ENCODE assay signal across 8 cellular contexts in genomic region chr19:29528350-29528945, GRCh38.
A peak's percentile ranks its signal among the peaks of the same experiment; 100 is the strongest.
DNase-seq lines count a peak whose midpoint lies in the region; ATAC-seq and TF ChIP-seq lines count a peak whose summit lies in the region.

No MANE protein-coding gene starts in this region.

- DNase-seq in AG09309 (ENCODE audit: low read depth) (no peak), GM19238 (ENCODE audit: insufficient read length, low spot score) (peak; percentile 71), MM.1S (peak; percentile 54), left kidney (ENCODE audit: low read depth, low spot score) (peak; percentile 93)
- DNase-seq in activated CD4-positive, CD25-positive, alpha-beta regulatory T cell treated with anti-CD3 and anti-CD28 coated beads, Interleukin-2, amount 50 U/mL, for 16 hours (ENCODE audit: low read depth, low spot score): peak; percentile 4
- peak; percentile 71 for DNase-seq in stimulated activated CD4-positive, alpha-beta T cell treated with anti-CD3 and anti-CD28 coated beads, Interleukin-4, amount 100 ng/mL, for 1 hour

- H3K9me2 ChIP-seq in MM.1S (replicated peaks; ENCODE audit: insufficient read depth, low read length): no peaks in the 10 kb centered on the region

- H3K9ac ChIP-seq in MM.1S (ENCODE audit: low read length): no peak overlapping the region

- H3K4me1 ChIP-seq in MM.1S (ENCODE audit: low read length): no peaks in the 10 kb centered on the region

- H2AFZ ChIP-seq in MM.1S (ENCODE audit: low read length): no peak overlapping the region

- H3K4me2 ChIP-seq in MM.1S (ENCODE audit: low read depth, low read length): peak overlapping the region; percentile 15; the same call in 1 of the 2 replicates

- H3K4me3 ChIP-seq in AG09309 (ENCODE audit: control insufficient read depth, low read depth, low read length) (peak overlapping the region; percentile 19), MM.1S (ENCODE audit: low read length) (no peak overlapping the region; the same call in 1 of the 2 replicates)

- H3F3A ChIP-seq in MM.1S (ENCODE audit: insufficient read depth, low read length): no peaks in the 10 kb centered on the region

- H3K27me3 ChIP-seq in MM.1S (replicated peaks; ENCODE audit: insufficient read depth, low read length): peaks cover 27% of the 10 kb centered on the region

- ATAC-seq in HG02763 (IDR thresholded peaks at IDR 0.05; ENCODE audit: unreplicated experiment): no peak

- H4K20me1 ChIP-seq in MM.1S (ENCODE audit: insufficient read depth, low read length): no peaks in the 10 kb centered on the region

- TF ChIP-seq CTCF in AG09309 (IDR thresholded peaks at IDR 0.05; ENCODE audit: control insufficient read depth, insufficient read depth, low read depth, low read length, missing control alignments) (peak; percentile 72), MM.1S (IDR thresholded peaks at IDR 0.05; ENCODE audit: low read length) (peak; percentile 60)

- no peak overlapping the region for H3K27ac ChIP-seq in MM.1S (ENCODE audit: low read length)
- peak overlapping the region; percentile 65 for H3K27ac ChIP-seq in cingulate gyrus (ENCODE audit: low read depth, low read length)

- no peaks in the 10 kb centered on the region for H3K36me3 ChIP-seq in MM.1S (replicated peaks; ENCODE audit: insufficient read depth, low read length)

- H3K79me2 ChIP-seq in MM.1S (ENCODE audit: low read length): no peaks in the 10 kb centered on the region

- no peaks in the 10 kb centered on the region for H3K9me3 ChIP-seq in MM.1S (replicated peaks; ENCODE audit: insufficient read depth, low read length)
